Comparison of ENCODE assay signal across 19 cellular contexts in genomic region chr13:48281556-48281955, GRCh38.
"Had no signal": no experiment of that assay in that cellular context is flagged by ENCODE, and none has a peak within 500 bp of the region (broad histone marks: within the 10 kb centered on the region; RNA-seq: fewer than 3 reads in every experiment).

No MANE protein-coding gene starts in this region.

- DNase-seq: effector CD4-positive, alpha-beta T cell; endodermal cell; erythroblast; heart left ventricle; hypothalamus; left ventricle myocardium inferior; lower lobe of right lung; midbrain; nephron progenitor cell; psoas muscle; retina; right lobe of liver; stimulated activated CD4-positive, alpha-beta T cell treated with anti-CD3 and anti-CD28 coated beads, Interleukin-4, amount 100 ng/mL, for 1 hour; stimulated activated CD8-positive, alpha-beta memory T cell treated with anti-CD3 and anti-CD28 coated beads, Interleukin-4, amount 100 ng/mL, for 48 hours; stimulated activated naive CD8-positive, alpha-beta T cell treated with anti-CD3 and anti-CD28 coated beads, Interleukin-15, Interleukin-2, amounts not matched to agents 100 U/mL and 50 U/mL, for 24 hours; thyroid gland had no signal

- ATAC-seq: heart left ventricle; lower lobe of right lung; psoas muscle; right lobe of liver; stimulated activated effector memory CD8-positive, alpha-beta T cell treated with anti-CD3 and anti-CD28 coated beads, Interleukin-12 subunit alpha, Interleukin-12 subunit beta, amount 100 ng/mL, for 72 hours; stimulated activated naive CD8-positive, alpha-beta T cell treated with anti-CD3 and anti-CD28 coated beads, Interleukin-15, Interleukin-2, amounts not matched to agents 100 U/mL and 50 U/mL, for 24 hours had no signal

- H3K9me3 ChIP-seq: heart left ventricle, left ventricle myocardium inferior, lower lobe of right lung, psoas muscle, right lobe of liver, suprapubic skin, thyroid gland had no signal

- H3K4me3 ChIP-seq: coronary artery, heart left ventricle, left ventricle myocardium inferior, lower lobe of right lung, psoas muscle, right lobe of liver, suprapubic skin, thyroid gland had no signal

- H3K27me3 ChIP-seq: heart left ventricle, right lobe of liver, suprapubic skin, thyroid gland had no signal

- H3K36me3 ChIP-seq: heart left ventricle, left ventricle myocardium inferior, lower lobe of right lung, right lobe of liver, suprapubic skin, thyroid gland had no signal

- H3K4me1 ChIP-seq: lower lobe of right lung, psoas muscle, right lobe of liver, suprapubic skin, thyroid gland had no signal

- H3K27ac ChIP-seq: coronary artery, heart left ventricle, left ventricle myocardium inferior, lower lobe of right lung, psoas muscle, right lobe of liver, suprapubic skin, thyroid gland had no signal
